In genomic region chr11:111601636-111601978, GRCh38 we compare ENCODE assay signal across 8 cellular contexts. TPM values are rescaled to one million over a fixed set of nuclear protein-coding genes. Genes with fewer than 3 reads are reported as not detected.
DNase-seq lines count a peak whose midpoint lies in the region; ATAC-seq and TF ChIP-seq lines count a peak whose summit lies in the region.

No MANE protein-coding gene starts in this region.

- DNase-seq in activated T-cell treated with anti-CD3 and anti-CD28 coated beads, Interleukin-2, amount 50 U/mL, for 4 hours: no peak
- DNase-seq in activated T-cell treated with anti-CD3 and anti-CD28 coated beads for 4 hours: no peak
- no peak for DNase-seq in astrocyte of the cerebellum (ENCODE audit: low read depth)
- no peak for DNase-seq in lower lobe of right lung
- no peak for DNase-seq in tibial artery
- DNase-seq in dedifferentiated amniotic fluid mesenchymal stem cell (ENCODE audit: extremely low spot score): no peak
- no peak for DNase-seq in SW 1271 (lab: John Stamatoyannopoulos, UW)

- H3K36me3 Mint-ChIP-seq in activated T-cell treated with anti-CD3 and anti-CD28 coated beads, Interleukin-2, amount 50 U/mL, for 4 hours (ENCODE audit: insufficient read depth): no peaks in the 10 kb centered on the region

- intact Hi-C loops in lower lobe of right lung (cut with DNase I) (loop anchor here (5.0 to 10.0 kb wide), 2 partner anchors 176 to 243 kb away; no protein-coding TSS in a partner anchor), tibial artery (cut with DNase I; ENCODE audit: low total_unique reads) (loop anchor here (5.0 kb wide), 2 partner anchors 34 to 241 kb away; no protein-coding TSS in a partner anchor)

- peak overlapping the region; percentile 99 for H3K27ac ChIP-seq in lower lobe of right lung
- peak overlapping the region; percentile 98 to 99 for H3K27ac ChIP-seq in tibial artery

- no peaks in the 10 kb centered on the region for H3K27me3 Mint-ChIP-seq in activated T-cell treated with anti-CD3 and anti-CD28 coated beads, Interleukin-2, amount 50 U/mL, for 4 hours (ENCODE audit: low read depth)

- no peaks in the 10 kb centered on the region for H3K36me3 ChIP-seq in lower lobe of right lung
- H3K36me3 ChIP-seq in tibial artery: no peaks in the 10 kb centered on the region

- no peak for ATAC-seq in activated T-cell treated with anti-CD3 and anti-CD28 coated beads, Interleukin-2, amount 50 U/mL, for 4 hours
- ATAC-seq in lower lobe of right lung (no peak), GM18505 (IDR thresholded peaks at IDR 0.05; ENCODE audit: unreplicated experiment) (no peak)

- H3K27me3 ChIP-seq in lower lobe of right lung (ENCODE audit: low read depth) (no peaks in the 10 kb centered on the region), tibial artery (no peaks in the 10 kb centered on the region)

- H3K9me3 ChIP-seq in lower lobe of right lung: no peaks in the 10 kb centered on the region
- H3K9me3 ChIP-seq in tibial artery: no peaks in the 10 kb centered on the region

- H3K4me1 ChIP-seq in lower lobe of right lung (peaks cover 36% of the 10 kb centered on the region), tibial artery (peaks cover 0 to 20% (median 11%) of the 10 kb centered on the region in 4 donors)

- TF ChIP-seq CTCF in astrocyte of the cerebellum (IDR thresholded peaks at IDR 0.05; ENCODE audit: low read depth, low read length, missing control alignments) (no peak), lower lobe of right lung (IDR thresholded peaks at IDR 0.05) (no peak), tibial artery (IDR thresholded peaks at IDR 0.05) (no peak)

- peak overlapping the region; percentile 92 for H3K4me3 Mint-ChIP-seq in activated T-cell treated with anti-CD3 and anti-CD28 coated beads, Interleukin-2, amount 50 U/mL, for 4 hours

- no peaks in the 10 kb centered on the region for H3K9me3 Mint-ChIP-seq in activated T-cell treated with anti-CD3 and anti-CD28 coated beads, Interleukin-2, amount 50 U/mL, for 4 hours

- in situ Hi-C loops in astrocyte of the cerebellum (cut with HindIII; ENCODE audit: low sequenced_read_pairs): no loop called here

- TF ChIP-seq POLR2A in GM18505 (IDR thresholded peaks at IDR 0.05; ENCODE audit: borderline replicate concordance, extremely low read depth, insufficient read depth, insufficient read length): no peak

- peak overlapping the region; percentile 21 for H3K4me3 ChIP-seq in astrocyte of the cerebellum (ENCODE audit: low read depth, low read length)
- peak overlapping the region; percentile 87 for H3K4me3 ChIP-seq in lower lobe of right lung
- H3K4me3 ChIP-seq in tibial artery: peak overlapping the region; percentile 83 to 93

- peaks cover 26% of the 10 kb centered on the region for H3K4me1 Mint-ChIP-seq in activated T-cell treated with anti-CD3 and anti-CD28 coated beads, Interleukin-2, amount 50 U/mL, for 4 hours (ENCODE audit: low read depth)

RNA-seq across cellular contexts. Expression of gene SIK2, which starts 0.6 kb away (rescaled TPM):
- 1 to 10 TPM; 5.9 to 8.3 (median 6.7) TPM for total RNA-seq in activated T-cell treated with anti-CD3 and anti-CD28 coated beads, Interleukin-2, amount 50 U/mL, for 4 hours
- 26.3 TPM for total RNA-seq in lower lobe of right lung

Comparison
In these comparisons a context has a peak if more than half of its experiments do, and no peak if none do; other contexts are left out.
1. H3K4me3 ChIP-seq: peak in every context shown above with its lines; median percentile 88 in tibial artery; 87 in lower lobe of right lung; 21 in astrocyte of the cerebellum.